Comparison of ENCODE assay signal across 32 cellular contexts in the genomic region with DNA sequence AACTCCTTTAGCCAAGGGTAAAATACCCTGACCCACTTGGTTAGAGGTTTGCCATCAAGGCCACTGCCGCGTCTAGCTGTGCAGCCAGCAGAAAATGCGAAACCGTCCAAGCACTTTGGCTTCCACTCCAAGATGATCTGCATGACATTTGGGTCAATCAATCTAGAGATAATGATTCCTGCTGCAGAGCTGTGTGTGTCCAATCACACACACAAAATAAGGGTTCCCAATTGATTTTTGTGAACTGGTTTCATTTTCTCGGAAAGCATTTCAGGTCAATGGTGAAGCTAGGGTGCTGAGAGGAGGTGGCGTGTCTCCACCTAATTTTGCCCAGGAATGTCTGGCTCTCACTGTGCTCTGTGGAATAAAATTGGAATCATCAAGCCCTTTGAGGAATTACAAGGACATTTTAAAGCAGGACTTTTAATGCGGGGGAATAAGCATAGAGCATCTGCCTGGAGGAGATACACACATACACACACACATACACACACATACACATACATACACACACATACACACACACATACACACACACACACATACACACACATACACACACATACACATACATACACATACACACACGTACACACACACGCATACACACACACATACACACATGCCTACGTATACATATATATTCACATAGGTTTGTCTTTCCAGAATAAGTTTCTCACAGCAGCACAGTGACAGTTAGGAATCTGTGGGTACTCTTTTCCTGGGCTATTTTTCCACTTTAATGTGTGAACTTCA.
"Had no signal": no experiment of that assay in that cellular context is flagged by ENCODE, and none has a peak within 500 bp of the region (broad histone marks: within the 10 kb centered on the region; RNA-seq: fewer than 3 reads in every experiment).

No MANE protein-coding gene starts in this region.

- H3K36me3 Mint-ChIP-seq: activated naive CD4-positive, alpha-beta T cell treated with anti-CD3 and anti-CD28 coated beads, Interleukin-2, amount 50 U/mL, for 24 hours; activated naive CD8-positive, alpha-beta T cell treated with anti-CD3 and anti-CD28 coated beads, Interleukin-2, amount 10 ng/mL, durations not matched to agents 7 days and 5 days had no signal

- ATAC-seq: activated CD8-positive, alpha-beta T cell treated with anti-CD3 and anti-CD28 coated beads, Interleukin-2, amount 10 ng/mL, durations not matched to agents 7 days and 5 days; body of pancreas; Panc1 had no signal

- FAIRE-seq: astrocyte, TTC549 had no signal

- H3K4me3 ChIP-seq: body of pancreas, breast epithelium, SJSA1 had no signal

- H3K4me1 Mint-ChIP-seq: activated CD4-positive, alpha-beta T cell treated with anti-CD3 and anti-CD28 coated beads, Interleukin-2, amount 10 ng/mL, durations not matched to agents 24 days and 14 days; activated naive CD4-positive, alpha-beta T cell treated with anti-CD3 and anti-CD28 coated beads, Interleukin-2, amount 50 U/mL, for 24 hours; activated naive CD8-positive, alpha-beta T cell treated with anti-CD3 and anti-CD28 coated beads, Interleukin-2, amount 10 ng/mL, durations not matched to agents 7 days and 5 days had no signal

- H3K9me3 ChIP-seq: body of pancreas, breast epithelium, SJSA1, SK-N-SH had no signal

- H3K4me3 Mint-ChIP-seq: activated CD4-positive, alpha-beta T cell treated with anti-CD3 and anti-CD28 coated beads, Interleukin-2, amount 10 ng/mL, durations not matched to agents 24 days and 14 days; activated CD8-positive, alpha-beta T cell treated with anti-CD3 and anti-CD28 coated beads, Interleukin-2, amount 10 ng/mL, durations not matched to agents 7 days and 5 days; activated naive CD4-positive, alpha-beta T cell treated with anti-CD3 and anti-CD28 coated beads, Interleukin-2, amount 50 U/mL, for 24 hours; activated naive CD8-positive, alpha-beta T cell treated with anti-CD3 and anti-CD28 coated beads, Interleukin-2, amount 10 ng/mL, durations not matched to agents 7 days and 5 days; activated T-cell treated with anti-CD3 and anti-CD28 coated beads, Interleukin-2, amount 50 U/mL, for 24 hours; T-helper 1 cell treated with Interleukin-12 subunit alpha and Interleukin-12 subunit beta and Interleukin-4 antibody, amounts not matched to agents 30 μg/mL and 1 μg/mL, for 36 hours; T-helper 2 cell treated with Interferon-gamma antibody and Interleukin-4, amounts not matched to agents 5 μg/mL and 100 μg/mL, for 36 hours had no signal

- H3K9ac ChIP-seq: KMS-11, SK-N-SH had no signal

- H3K9me3 Mint-ChIP-seq: activated CD4-positive, alpha-beta T cell treated with anti-CD3 and anti-CD28 coated beads, Interleukin-2, amount 10 ng/mL, durations not matched to agents 24 days and 14 days; activated naive CD4-positive, alpha-beta T cell treated with anti-CD3 and anti-CD28 coated beads, Interleukin-2, amount 50 U/mL, for 24 hours; activated naive CD8-positive, alpha-beta T cell treated with anti-CD3 and anti-CD28 coated beads, Interleukin-2, amount 10 ng/mL, durations not matched to agents 7 days and 5 days; activated T-cell treated with anti-CD3 and anti-CD28 coated beads, Interleukin-2, amount 50 U/mL, for 24 hours; activated T-helper 2 cell treated with anti-CD3 and anti-CD28 coated beads, Interferon-gamma antibody, Interleukin-2, Interleukin-4, amounts not matched to agents 10 μg/mL and 5 μg/mL and 100 μg/mL, durations not matched to agents 14 hours and 24 hours and 36 hours; T-helper 1 cell treated with Interleukin-12 subunit alpha and Interleukin-12 subunit beta and Interleukin-4 antibody, amounts not matched to agents 30 μg/mL and 1 μg/mL, for 36 hours; T-helper 2 cell treated with Interferon-gamma antibody and Interleukin-4, amounts not matched to agents 5 μg/mL and 100 μg/mL, for 36 hours had no signal

- DNase-seq: activated CD4-positive, alpha-beta T cell treated with anti-CD3 and anti-CD28 coated beads, Interleukin-2, amount 10 ng/mL, durations not matched to agents 24 days and 14 days; activated CD4-positive, alpha-beta T cell treated with anti-CD3 and anti-CD28 coated beads, Interleukin-2, amount 50 U/mL, for 4 hours; activated CD8-positive, alpha-beta T cell treated with anti-CD3 and anti-CD28 coated beads, Interleukin-2, amount 10 ng/mL, durations not matched to agents 7 days and 5 days; activated gamma-delta T cell; activated naive CD4-positive, alpha-beta T cell treated with Interleukin-2 at 50 U/mL for 16 hours; activated naive CD8-positive, alpha-beta T cell treated with anti-CD3 and anti-CD28 coated beads, Interleukin-2, amount 10 ng/mL, durations not matched to agents 7 days and 5 days; activated T-cell treated with anti-CD3 and anti-CD28 coated beads, Interleukin-2, amount 50 U/mL, for 24 hours; body of pancreas; caudate nucleus; cerebellar nuclear complex; MM.1S; MV-4-11; NCI-H1092 treated with DMSO at 0.1 percent for 48 hours; NCI-H1694; NCI-H1930; NCI-H2081 treated with DMSO at 0.1 percent for 48 hours; NCI-H226; NCI-H446 treated with DMSO at 0.1 percent for 48 hours; NCI-H524; OCI-M1; SHP77; SK-N-SH had no signal

- H3K4me2 ChIP-seq: KMS-11, SK-N-SH had no signal

- H3K4me1 ChIP-seq: body of pancreas, breast epithelium, SJSA1 had no signal

- H3K27ac Mint-ChIP-seq: activated CD4-positive, alpha-beta T cell treated with anti-CD3 and anti-CD28 coated beads, Interleukin-2, amount 10 ng/mL, durations not matched to agents 24 days and 14 days; activated CD8-positive, alpha-beta T cell treated with anti-CD3 and anti-CD28 coated beads, Interleukin-2, amount 10 ng/mL, durations not matched to agents 7 days and 5 days; activated naive CD4-positive, alpha-beta T cell treated with anti-CD3 and anti-CD28 coated beads, Interleukin-2, amount 50 U/mL, for 24 hours; activated naive CD8-positive, alpha-beta T cell treated with anti-CD3 and anti-CD28 coated beads, Interleukin-2, amount 10 ng/mL, durations not matched to agents 7 days and 5 days; activated T-cell treated with anti-CD3 and anti-CD28 coated beads, Interleukin-2, amount 50 U/mL, for 24 hours; activated T-helper 2 cell treated with anti-CD3 and anti-CD28 coated beads, Interferon-gamma antibody, Interleukin-2, Interleukin-4, amounts not matched to agents 10 μg/mL and 5 μg/mL and 100 μg/mL, durations not matched to agents 14 hours and 24 hours and 36 hours; T-helper 1 cell treated with Interleukin-12 subunit alpha and Interleukin-12 subunit beta and Interleukin-4 antibody, amounts not matched to agents 30 μg/mL and 1 μg/mL, for 36 hours; T-helper 2 cell treated with Interferon-gamma antibody and Interleukin-4, amounts not matched to agents 5 μg/mL and 100 μg/mL, for 36 hours had no signal

- H3K27ac ChIP-seq: body of pancreas, breast epithelium, KMS-11, SJSA1 had no signal

- H3K36me3 ChIP-seq: breast epithelium, SJSA1 had no signal

- H3K27me3 ChIP-seq: body of pancreas, breast epithelium had no signal
